30 cellular contexts compared by ENCODE assay signal in the genomic region with DNA sequence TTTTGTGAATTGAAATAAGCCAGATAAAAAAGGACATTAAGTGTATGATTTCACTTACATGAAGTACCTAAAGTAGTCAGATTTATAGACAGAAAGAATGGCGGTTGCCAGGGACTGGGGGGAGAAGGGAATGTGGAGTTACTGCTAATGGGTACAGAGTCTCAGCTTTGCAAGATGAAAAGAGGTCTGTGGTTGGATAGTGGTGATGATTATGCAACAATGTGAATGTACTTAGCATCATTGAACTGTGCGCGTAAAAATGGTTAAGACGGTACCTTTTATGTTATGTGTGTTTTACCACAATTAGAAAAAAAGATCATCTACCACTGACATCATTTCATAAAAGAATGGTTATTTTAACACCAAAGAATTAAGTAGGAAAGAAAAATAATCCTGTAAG.
"Had no signal": no experiment of that assay in that cellular context is flagged by ENCODE, and none has a peak within 500 bp of the region (broad histone marks: within the 10 kb centered on the region; RNA-seq: fewer than 3 reads in every experiment).

No MANE protein-coding gene starts in this region.

- DNase-seq: activated CD4-positive, alpha-beta memory T cell treated with anti-CD3 and anti-CD28 coated beads, Interleukin-2, amount 10 ng/mL, durations not matched to agents 7 days and 5 days; activated CD4-positive, alpha-beta T cell treated with anti-CD3 and anti-CD28 coated beads for 1 hour; activated CD4-positive, alpha-beta T cell treated with anti-CD3 and anti-CD28 coated beads for 48 hours; activated CD4-positive, CD25-positive, alpha-beta regulatory T cell; activated CD8-positive, alpha-beta memory T cell treated with anti-CD3 and anti-CD28 coated beads for 24 hours; activated CD8-positive, alpha-beta memory T cell treated with anti-CD3 and anti-CD28 coated beads, Interleukin-2, amount 10 ng/mL, durations not matched to agents 7 days and 5 days; activated CD8-positive, alpha-beta memory T cell treated with anti-CD3 and anti-CD28 coated beads, Interleukin-2, amount 50 U/mL, for 48 hours; activated effector memory CD4-positive, alpha-beta T cell treated with Interleukin-2 at 50 U/mL for 16 hours; activated naive CD4-positive, alpha-beta T cell treated with anti-CD3 and anti-CD28 coated beads, Interleukin-2, amount 10 ng/mL, durations not matched to agents 7 days and 5 days; activated T-cell treated with anti-CD3 and anti-CD28 coated beads, Interleukin-2, amount 50 U/mL, for 48 hours; amygdala; MV-4-11; NCI-H1092 treated with DMSO at 0.1 percent for 48 hours; NCI-H1417; NCI-H146; NCI-H187 treated with DMSO at 0.1 percent for 48 hours; NCI-H2081; NCI-H226; NCI-H446 treated with DMSO at 0.1 percent for 48 hours; NCI-H524; PC-9; SJCRH30; T1000; WERI-Rb-1 had no signal

- H3K4me2 ChIP-seq: PC-9 had no signal

- H2AFZ ChIP-seq: PC-9 had no signal

- FAIRE-seq: RCC 7860 had no signal

- H3K36me3 ChIP-seq: ascending aorta, cardiac muscle cell, SJCRH30 had no signal

- H3K27ac ChIP-seq: ascending aorta, cardiac muscle cell, coronary artery, PC-9, RWPE1, SJCRH30, SK-N-MC, WERI-Rb-1 had no signal

- H3K9me3 ChIP-seq: ascending aorta, SJCRH30 had no signal

- H3K4me1 ChIP-seq: ascending aorta, SJCRH30 had no signal

- H3K4me3 ChIP-seq: ascending aorta, cardiac muscle cell, coronary artery, PC-9, SJCRH30, SK-N-MC had no signal
